2 cellular contexts compared by ENCODE assay signal in genomic region chr9:121373401-121373769, GRCh38.
TF ChIP-seq lines count a peak whose summit lies in the region.

No MANE protein-coding gene starts in this region.

TF ChIP-seq in SK-N-SH, 30 proteins besides CTCF, POLR2A, EP300 and RAD21 (continued from another document):
- TF ChIP-seq REST (IDR thresholded peaks at IDR 0.05; ENCODE audit: low read depth, low read length) = no peak
- TF ChIP-seq RCOR1 (IDR thresholded peaks at IDR 0.05; ENCODE audit: low read length) = no peak
- TF ChIP-seq ZBTB33 (IDR thresholded peaks at IDR 0.05; ENCODE audit: borderline replicate concordance, low read depth) = no peak
- no peak for TF ChIP-seq SMC3 (IDR thresholded peaks at IDR 0.05; ENCODE audit: low read depth, low read length)
- no peak for TF ChIP-seq YY1 (IDR thresholded peaks at IDR 0.05; ENCODE audit: low read depth)
- TF ChIP-seq RFX5 (IDR thresholded peaks at IDR 0.05; ENCODE audit: low read length) = no peak
- no peak for TF ChIP-seq SIN3A (IDR thresholded peaks at IDR 0.05; ENCODE audit: borderline replicate concordance, low read depth, low read length)
- no peak for TF ChIP-seq GABPA (IDR thresholded peaks at IDR 0.05; ENCODE audit: low read depth)

TF ChIP-seq in SK-N-SH treated with all-trans-retinoic acid at 6 μM for 48 hours, 23 proteins besides CTCF, POLR2A, EP300 and RAD21 (continued from another document):
- TF ChIP-seq CSRNP3 (CRISPR knock-in tag; IDR thresholded peaks at IDR 0.05) = no peak
- TF ChIP-seq ESRRG (CRISPR knock-in tag; IDR thresholded peaks at IDR 0.05) = no peak
- TF ChIP-seq ARNTL (CRISPR knock-in tag; IDR thresholded peaks at IDR 0.05; ENCODE audit: borderline replicate concordance, low read depth) = no peak
- no peak for TF ChIP-seq RARB (CRISPR knock-in tag; IDR thresholded peaks at IDR 0.05)
- no peak for TF ChIP-seq GLIS3 (CRISPR knock-in tag; IDR thresholded peaks at IDR 0.05)
- no peak for TF ChIP-seq CSDC2 (CRISPR knock-in tag; IDR thresholded peaks at IDR 0.05)
- TF ChIP-seq TCF4 (CRISPR knock-in tag; IDR thresholded peaks at IDR 0.05; ENCODE audit: borderline replicate concordance) = no peak
- no peak for TF ChIP-seq ZFP30 (CRISPR knock-in tag; IDR thresholded peaks at IDR 0.05)
TF ChIP-seq in SK-N-SH treated with all-trans-retinoic acid at 6 μM for 48 hours: peak in this region for 0.
